In the genomic region with DNA sequence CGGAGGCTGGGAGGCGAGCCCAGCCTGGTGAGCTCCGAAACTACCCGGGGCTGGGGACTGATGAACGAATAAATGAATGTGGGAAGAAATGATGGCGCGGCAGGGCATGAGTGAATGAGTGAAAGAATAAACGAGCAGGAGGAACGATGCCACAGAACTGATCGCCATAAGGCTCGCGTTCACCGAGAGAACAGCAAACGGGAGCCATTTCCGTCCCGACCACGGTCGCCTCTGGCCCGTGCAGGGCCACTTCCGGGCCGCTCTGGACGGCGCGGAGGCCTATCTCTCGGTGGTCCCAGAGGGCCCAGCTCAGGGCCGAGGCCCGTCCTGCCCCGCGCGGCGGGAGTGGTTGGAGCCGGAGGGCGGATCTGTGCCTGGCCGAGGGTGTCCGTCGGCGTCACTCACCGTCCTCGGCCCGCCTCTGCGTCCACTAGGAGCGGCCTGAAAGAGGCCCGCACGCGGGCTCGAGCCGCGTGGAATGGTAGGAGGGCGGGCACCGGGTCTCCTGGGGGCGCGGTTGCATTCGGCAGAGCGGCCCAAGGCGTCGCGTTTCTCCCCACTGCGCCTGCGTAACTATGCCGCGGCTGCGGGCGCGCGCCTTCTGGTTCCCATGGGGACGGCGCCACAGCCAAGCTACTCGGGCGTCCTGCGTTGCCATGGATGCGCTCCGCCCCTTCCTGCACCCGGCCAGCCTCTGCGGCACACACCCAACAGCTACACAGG, we compare ENCODE assay signal across 1 cellular context.
A peak's percentile ranks its signal among the peaks of the same experiment; 100 is the strongest.
TF ChIP-seq lines count a peak whose summit lies in the region.

Gene ZNF497, minus strand, starts transcription at position 480 of the 723 bp plus-strand sequence. CDS start 5,116 bp downstream, outside the sequence.

TF ChIP-seq in K562, 482 proteins besides CTCF, POLR2A, EP300 and RAD21 (continued from another document and continues in another):
- TF ChIP-seq, protein P1, sequence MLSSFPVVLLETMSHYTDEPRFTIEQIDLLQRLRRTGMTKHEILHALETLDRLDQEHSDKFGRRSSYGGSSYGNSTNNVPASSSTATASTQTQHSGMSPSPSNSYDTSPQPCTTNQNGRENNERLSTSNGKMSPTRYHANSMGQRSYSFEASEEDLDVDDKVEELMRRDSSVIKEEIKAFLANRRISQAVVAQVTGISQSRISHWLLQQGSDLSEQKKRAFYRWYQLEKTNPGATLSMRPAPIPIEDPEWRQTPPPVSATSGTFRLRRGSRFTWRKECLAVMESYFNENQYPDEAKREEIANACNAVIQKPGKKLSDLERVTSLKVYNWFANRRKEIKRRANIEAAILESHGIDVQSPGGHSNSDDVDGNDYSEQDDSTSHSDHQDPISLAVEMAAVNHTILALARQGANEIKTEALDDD (IDR thresholded peaks at IDR 0.05): no peak
- TF ChIP-seq ETV5 (CRISPR knock-in tag; IDR thresholded peaks at IDR 0.05; ENCODE audit: low read depth) (peak; percentile 87), U2AF1 (optimal IDR thresholded peaks at IDR 0.05; ENCODE audit: low read depth, low read length) (peak; percentile 66), EP400 (IDR thresholded peaks at IDR 0.05) (peak; percentile 96), ATF7 (IDR thresholded peaks at IDR 0.05) (peak; percentile 86; the same call in 1 of the 2 replicates), MCM5 (IDR thresholded peaks at IDR 0.05; ENCODE audit: low read depth) (no peak), XRCC4 (IDR thresholded peaks at IDR 0.05; ENCODE audit: extremely low read depth, insufficient read depth, insufficient read length) (no peak), YBX1 (IDR thresholded peaks at IDR 0.05) (no peak), RBFOX2 (IDR thresholded peaks at IDR 0.05; ENCODE audit: low read depth, low read length) (peak; percentile 96), MAFF (IDR thresholded peaks at IDR 0.05; ENCODE audit: low read length) (no peak), SAP30 (IDR thresholded peaks at IDR 0.05; ENCODE audit: borderline replicate concordance, insufficient read depth, low read depth, low read length, poor library complexity, severe bottlenecking) (peak; percentile 92), EWSR1 (IDR thresholded peaks at IDR 0.05; ENCODE audit: borderline replicate concordance, low read depth, partially characterized antibody) (no peak), KLF10 (CRISPR knock-in tag; IDR thresholded peaks at IDR 0.05) (no peak), RBM17 (IDR thresholded peaks at IDR 0.05; ENCODE audit: borderline replicate concordance, low read depth, low read length) (no peak), RUNX1 (IDR thresholded peaks at IDR 0.05; ENCODE audit: low read depth) (no peak), MYC (IDR thresholded peaks at IDR 0.05; ENCODE audit: low read depth, low read length) (peak; percentile 87), MYC (CRISPR knock-in tag; IDR thresholded peaks at IDR 0.05; ENCODE audit: borderline replicate concordance, low read depth) (peak; percentile 69; the same call in 1 of the 2 replicates), NCOA4 (IDR thresholded peaks at IDR 0.05; ENCODE audit: partially characterized antibody) (no peak), ZNF445 (CRISPR knock-in tag; IDR thresholded peaks at IDR 0.05; ENCODE audit: low read depth) (0 out of 2 replicates have a peak, but pooled peaks have one; percentile 48), HNRNPL (IDR thresholded peaks at IDR 0.05; ENCODE audit: low read depth, low read length) (0 out of 2 replicates have a peak, but pooled peaks have one; percentile 46), POLR2AphosphoS2 (IDR thresholded peaks at IDR 0.05; ENCODE audit: low read length) (peak; percentile 36; the same call in 1 of the 2 replicates), RERE (CRISPR knock-in tag; IDR thresholded peaks at IDR 0.05; ENCODE audit: borderline replicate concordance) (no peak), CBFB (CRISPR knock-in tag; IDR thresholded peaks at IDR 0.05) (no peak), NR1H2 (CRISPR knock-in tag; IDR thresholded peaks at IDR 0.05) (peak; percentile 52; the same call in 1 of the 2 replicates), CBX5 (IDR thresholded peaks at IDR 0.05; ENCODE audit: borderline replicate concordance, low read depth) (no peak), GATA2 (CRISPR knock-in tag; IDR thresholded peaks at IDR 0.05) (no peak), ZNF75A (CRISPR knock-in tag; IDR thresholded peaks at IDR 0.05) (no peak), ZC3H8 (IDR thresholded peaks at IDR 0.05) (no peak), RNF2 (IDR thresholded peaks at IDR 0.05) (no peak; the same call in none of the 2 replicates), SIN3A (IDR thresholded peaks at IDR 0.05; ENCODE audit: borderline replicate concordance in 2 of 2, control insufficient read depth in 1 of 2, low read depth in 2 of 2, low read length in 2 of 2) (peak; percentile 99 to 100), RBM15 (IDR thresholded peaks at IDR 0.05; ENCODE audit: insufficient read depth, low read length) (no peak), SAFB2 (IDR thresholded peaks at IDR 0.05; ENCODE audit: borderline replicate concordance, low read depth, low read length, severe bottlenecking) (no peak), ZNF197 (CRISPR knock-in tag; IDR thresholded peaks at IDR 0.05; ENCODE audit: low read depth) (no peak), SAFB (IDR thresholded peaks at IDR 0.05; ENCODE audit: borderline replicate concordance, low read depth, low read length) (peak; percentile 83)
- TF ChIP-seq, protein P2, sequence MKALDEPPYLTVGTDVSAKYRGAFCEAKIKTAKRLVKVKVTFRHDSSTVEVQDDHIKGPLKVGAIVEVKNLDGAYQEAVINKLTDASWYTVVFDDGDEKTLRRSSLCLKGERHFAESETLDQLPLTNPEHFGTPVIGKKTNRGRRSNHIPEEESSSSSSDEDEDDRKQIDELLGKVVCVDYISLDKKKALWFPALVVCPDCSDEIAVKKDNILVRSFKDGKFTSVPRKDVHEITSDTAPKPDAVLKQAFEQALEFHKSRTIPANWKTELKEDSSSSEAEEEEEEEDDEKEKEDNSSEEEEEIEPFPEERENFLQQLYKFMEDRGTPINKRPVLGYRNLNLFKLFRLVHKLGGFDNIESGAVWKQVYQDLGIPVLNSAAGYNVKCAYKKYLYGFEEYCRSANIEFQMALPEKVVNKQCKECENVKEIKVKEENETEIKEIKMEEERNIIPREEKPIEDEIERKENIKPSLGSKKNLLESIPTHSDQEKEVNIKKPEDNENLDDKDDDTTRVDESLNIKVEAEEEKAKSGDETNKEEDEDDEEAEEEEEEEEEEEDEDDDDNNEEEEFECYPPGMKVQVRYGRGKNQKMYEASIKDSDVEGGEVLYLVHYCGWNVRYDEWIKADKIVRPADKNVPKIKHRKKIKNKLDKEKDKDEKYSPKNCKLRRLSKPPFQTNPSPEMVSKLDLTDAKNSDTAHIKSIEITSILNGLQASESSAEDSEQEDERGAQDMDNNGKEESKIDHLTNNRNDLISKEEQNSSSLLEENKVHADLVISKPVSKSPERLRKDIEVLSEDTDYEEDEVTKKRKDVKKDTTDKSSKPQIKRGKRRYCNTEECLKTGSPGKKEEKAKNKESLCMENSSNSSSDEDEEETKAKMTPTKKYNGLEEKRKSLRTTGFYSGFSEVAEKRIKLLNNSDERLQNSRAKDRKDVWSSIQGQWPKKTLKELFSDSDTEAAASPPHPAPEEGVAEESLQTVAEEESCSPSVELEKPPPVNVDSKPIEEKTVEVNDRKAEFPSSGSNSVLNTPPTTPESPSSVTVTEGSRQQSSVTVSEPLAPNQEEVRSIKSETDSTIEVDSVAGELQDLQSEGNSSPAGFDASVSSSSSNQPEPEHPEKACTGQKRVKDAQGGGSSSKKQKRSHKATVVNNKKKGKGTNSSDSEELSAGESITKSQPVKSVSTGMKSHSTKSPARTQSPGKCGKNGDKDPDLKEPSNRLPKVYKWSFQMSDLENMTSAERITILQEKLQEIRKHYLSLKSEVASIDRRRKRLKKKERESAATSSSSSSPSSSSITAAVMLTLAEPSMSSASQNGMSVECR (CRISPR knock-in tag; IDR thresholded peaks at IDR 0.05): peak; percentile 100
- TF ChIP-seq, protein P3, sequence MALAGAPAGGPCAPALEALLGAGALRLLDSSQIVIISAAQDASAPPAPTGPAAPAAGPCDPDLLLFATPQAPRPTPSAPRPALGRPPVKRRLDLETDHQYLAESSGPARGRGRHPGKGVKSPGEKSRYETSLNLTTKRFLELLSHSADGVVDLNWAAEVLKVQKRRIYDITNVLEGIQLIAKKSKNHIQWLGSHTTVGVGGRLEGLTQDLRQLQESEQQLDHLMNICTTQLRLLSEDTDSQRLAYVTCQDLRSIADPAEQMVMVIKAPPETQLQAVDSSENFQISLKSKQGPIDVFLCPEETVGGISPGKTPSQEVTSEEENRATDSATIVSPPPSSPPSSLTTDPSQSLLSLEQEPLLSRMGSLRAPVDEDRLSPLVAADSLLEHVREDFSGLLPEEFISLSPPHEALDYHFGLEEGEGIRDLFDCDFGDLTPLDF (CRISPR knock-in tag; IDR thresholded peaks at IDR 0.05): peak; percentile 76
- TF ChIP-seq, protein P4, sequence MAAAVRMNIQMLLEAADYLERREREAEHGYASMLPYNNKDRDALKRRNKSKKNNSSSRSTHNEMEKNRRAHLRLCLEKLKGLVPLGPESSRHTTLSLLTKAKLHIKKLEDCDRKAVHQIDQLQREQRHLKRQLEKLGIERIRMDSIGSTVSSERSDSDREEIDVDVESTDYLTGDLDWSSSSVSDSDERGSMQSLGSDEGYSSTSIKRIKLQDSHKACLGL (CRISPR knock-in tag; IDR thresholded peaks at IDR 0.05; ENCODE audit: borderline replicate concordance, poor library complexity, severe bottlenecking): no peak
- TF ChIP-seq, protein P5, sequence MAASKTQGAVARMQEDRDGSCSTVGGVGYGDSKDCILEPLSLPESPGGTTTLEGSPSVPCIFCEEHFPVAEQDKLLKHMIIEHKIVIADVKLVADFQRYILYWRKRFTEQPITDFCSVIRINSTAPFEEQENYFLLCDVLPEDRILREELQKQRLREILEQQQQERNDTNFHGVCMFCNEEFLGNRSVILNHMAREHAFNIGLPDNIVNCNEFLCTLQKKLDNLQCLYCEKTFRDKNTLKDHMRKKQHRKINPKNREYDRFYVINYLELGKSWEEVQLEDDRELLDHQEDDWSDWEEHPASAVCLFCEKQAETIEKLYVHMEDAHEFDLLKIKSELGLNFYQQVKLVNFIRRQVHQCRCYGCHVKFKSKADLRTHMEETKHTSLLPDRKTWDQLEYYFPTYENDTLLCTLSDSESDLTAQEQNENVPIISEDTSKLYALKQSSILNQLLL (CRISPR knock-in tag; IDR thresholded peaks at IDR 0.05; ENCODE audit: borderline replicate concordance): no peak
- TF ChIP-seq, protein P6, sequence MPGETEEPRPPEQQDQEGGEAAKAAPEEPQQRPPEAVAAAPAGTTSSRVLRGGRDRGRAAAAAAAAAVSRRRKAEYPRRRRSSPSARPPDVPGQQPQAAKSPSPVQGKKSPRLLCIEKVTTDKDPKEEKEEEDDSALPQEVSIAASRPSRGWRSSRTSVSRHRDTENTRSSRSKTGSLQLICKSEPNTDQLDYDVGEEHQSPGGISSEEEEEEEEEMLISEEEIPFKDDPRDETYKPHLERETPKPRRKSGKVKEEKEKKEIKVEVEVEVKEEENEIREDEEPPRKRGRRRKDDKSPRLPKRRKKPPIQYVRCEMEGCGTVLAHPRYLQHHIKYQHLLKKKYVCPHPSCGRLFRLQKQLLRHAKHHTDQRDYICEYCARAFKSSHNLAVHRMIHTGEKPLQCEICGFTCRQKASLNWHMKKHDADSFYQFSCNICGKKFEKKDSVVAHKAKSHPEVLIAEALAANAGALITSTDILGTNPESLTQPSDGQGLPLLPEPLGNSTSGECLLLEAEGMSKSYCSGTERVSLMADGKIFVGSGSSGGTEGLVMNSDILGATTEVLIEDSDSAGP (CRISPR knock-in tag; IDR thresholded peaks at IDR 0.05): no peak
- TF ChIP-seq, protein P7, sequence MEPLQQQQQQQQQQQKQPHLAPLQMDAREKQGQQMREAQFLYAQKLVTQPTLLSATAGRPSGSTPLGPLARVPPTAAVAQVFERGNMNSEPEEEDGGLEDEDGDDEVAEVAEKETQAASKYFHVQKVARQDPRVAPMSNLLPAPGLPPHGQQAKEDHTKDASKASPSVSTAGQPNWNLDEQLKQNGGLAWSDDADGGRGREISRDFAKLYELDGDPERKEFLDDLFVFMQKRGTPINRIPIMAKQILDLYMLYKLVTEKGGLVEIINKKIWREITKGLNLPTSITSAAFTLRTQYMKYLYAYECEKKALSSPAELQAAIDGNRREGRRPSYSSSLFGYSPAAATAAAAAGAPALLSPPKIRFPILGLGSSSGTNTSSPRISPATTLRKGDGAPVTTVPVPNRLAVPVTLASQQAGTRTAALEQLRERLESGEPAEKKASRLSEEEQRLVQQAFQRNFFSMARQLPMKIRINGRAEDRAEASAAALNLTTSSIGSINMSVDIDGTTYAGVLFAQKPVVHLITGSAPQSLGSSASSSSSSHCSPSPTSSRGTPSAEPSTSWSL (CRISPR knock-in tag; IDR thresholded peaks at IDR 0.05; ENCODE audit: borderline replicate concordance): no peak
